17 cellular contexts compared by ENCODE assay signal in the genomic region with DNA sequence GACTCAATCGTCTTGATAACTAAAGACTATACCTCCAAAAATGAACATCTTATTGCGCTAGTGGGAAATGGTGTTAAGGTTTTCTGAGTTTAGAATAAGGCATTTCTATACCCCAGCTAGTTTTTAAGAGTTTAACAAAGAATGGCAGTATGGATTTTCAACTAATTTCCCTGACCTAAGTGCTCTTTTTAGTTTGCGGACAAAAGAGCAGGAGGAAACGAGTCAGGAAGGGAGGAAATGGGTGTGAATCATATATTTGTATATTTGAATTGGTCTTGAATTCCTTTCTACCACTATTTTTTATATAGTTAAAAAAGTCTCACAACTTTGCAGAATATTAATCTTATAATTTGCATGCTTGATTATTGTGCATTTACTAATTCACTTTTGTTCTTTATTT.
DNase-seq lines count a peak whose midpoint lies in the region; ATAC-seq, FAIRE-seq and TF ChIP-seq lines count a peak whose summit lies in the region.
"Had no signal": no experiment of that assay in that cellular context is flagged by ENCODE, and none has a peak within 500 bp of the region (broad histone marks: within the 10 kb centered on the region; RNA-seq: fewer than 3 reads in every experiment).

No MANE protein-coding gene starts in this region.

- H2AFZ ChIP-seq in endothelial cell of umbilical vein (ENCODE audit: low read depth, low read length): no peak overlapping the region

- DNase-seq in A549 (ENCODE audit: low read depth in 1 of 2, low spot score in 1 of 2) (no peak), NCI-H226 (peak; percentile 8), endothelial cell of umbilical vein (ENCODE audit: low read depth, low spot score) (peak; percentile 83), lung microvascular endothelial cell (ENCODE audit: low read depth in 2 of 2) (peak; percentile 82 to 87), AG08395 (ENCODE audit: low spot score) (no peak), DMS153 (lab: John Stamatoyannopoulos, UW) (no peak)
- DNase-seq: H7, KG1, NCI-H1436, NCI-H2029 treated with DMSO at 0.1 percent for 48 hours, NCI-H510A, NCI-H82 had no signal

- TF ChIP-seq CTCF in A549 (IDR thresholded peaks at IDR 0.05): no peak
- no peak for TF ChIP-seq CTCF in endothelial cell of umbilical vein (IDR thresholded peaks at IDR 0.05; ENCODE audit: extremely low read depth in 1 of 2, insufficient read depth in 1 of 2, low read depth in 1 of 2, low read length in 2 of 2)

- no peaks in the 10 kb centered on the region for H3K36me3 ChIP-seq in endothelial cell of umbilical vein (ENCODE audit: control insufficient read depth in 2 of 2, extremely low read depth in 1 of 2, insufficient read depth in 2 of 2, low read length in 2 of 2)
- H3K36me3 ChIP-seq: BLaER1 treated with 17β-estradiol and CSF1 and Interleukin-3, amounts not matched to agents 10 nM and 100 nM had no signal

- FAIRE-seq in A549 (lab: Jason Lieb, UNC) (peak; percentile 18), endothelial cell of umbilical vein (lab: Jason Lieb, UNC) (peak; percentile 77)

- H3K27me3 ChIP-seq in endothelial cell of umbilical vein (ENCODE audit: control insufficient read depth in 2 of 2, insufficient read depth in 2 of 2, low read length in 2 of 2): no peaks in the 10 kb centered on the region
- H3K27me3 ChIP-seq: BLaER1 treated with 17β-estradiol and CSF1 and Interleukin-3, amounts not matched to agents 10 nM and 100 nM had no signal

- POLR2A ChIA-PET in A549 (lab: Yijun Ruan, JAX) (no interaction called here), endothelial cell of umbilical vein (lab: Charles Lee) (interaction anchor here (0.6 to 0.7 kb wide), 2 partner anchors 108 to 598 kb away, joined by 3 read pairs; no protein-coding TSS in a partner anchor)

- H3K9ac ChIP-seq in endothelial cell of umbilical vein (replicated peaks; ENCODE audit: extremely low read depth, insufficient read depth, low read length): peak overlapping the region; percentile 59
- H3K9ac ChIP-seq: BLaER1 treated with 17β-estradiol and CSF1 and Interleukin-3, amounts not matched to agents 10 nM and 100 nM had no signal

- H3K4me3 ChIP-seq in A549 (no peak overlapping the region), endothelial cell of umbilical vein (replicated peaks in 1 of 3; ENCODE audit: insufficient read depth in 1 of 3, low read depth in 1 of 3, low read length in 3 of 3) (no peak overlapping the region)
- H3K4me3 ChIP-seq: BLaER1 treated with 17β-estradiol and CSF1 and Interleukin-3, amounts not matched to agents 10 nM and 100 nM; SK-N-MC had no signal

- TF ChIP-seq EP300 in A549 (IDR thresholded peaks at IDR 0.05): no peak

- dilution Hi-C loops in endothelial cell of umbilical vein (cut with MboI; ENCODE audit: extremely low pct_ligation_motif_present, low sequenced_read_pairs): no loop called here

- 62% methylated on average over 4 of the region's 4 CpGs for WGBS in A549 (ENCODE audit: missing lambda C conversion rate)

- no peaks in the 10 kb centered on the region for H3K79me2 ChIP-seq in endothelial cell of umbilical vein (ENCODE audit: control insufficient read depth, insufficient read depth, low read length)

- TF ChIP-seq POLR2A in A549 (IDR thresholded peaks at IDR 0.05; ENCODE audit: low read length) (no peak), endothelial cell of umbilical vein (IDR thresholded peaks at IDR 0.05; ENCODE audit: low read depth, low read length) (no peak)

- no peaks in the 10 kb centered on the region for H3K4me1 ChIP-seq in A549
- H3K4me1 ChIP-seq in endothelial cell of umbilical vein (ENCODE audit: control insufficient read depth, extremely low read depth, insufficient read depth, low read length): peaks cover 22% of the 10 kb centered on the region
- H3K4me1 ChIP-seq: BLaER1 treated with 17β-estradiol and CSF1 and Interleukin-3, amounts not matched to agents 10 nM and 100 nM had no signal

- intact Hi-C loops in endothelial cell of umbilical vein (cut with micrococcal nuclease): loop anchor here (1.0 to 5.0 kb wide), 10 partner anchors 15 to 1326 kb away; no protein-coding TSS in a partner anchor

- ATAC-seq in A549 (no peak), GM21529 (IDR thresholded peaks at IDR 0.05; ENCODE audit: unreplicated experiment) (no peak), GM18858 (IDR thresholded peaks at IDR 0.05; ENCODE audit: unreplicated experiment) (no peak)

- BruUV-seq in endothelial cell of umbilical vein (replicated peaks; lab: Mats Ljungman, UMichigan): no TSS peak

- H3K27ac ChIP-seq in A549 (no peak overlapping the region), endothelial cell of umbilical vein (ENCODE audit: insufficient read depth, low read depth, low read length) (peak overlapping the region; percentile 81)
- H3K27ac ChIP-seq: 22Rv1; BLaER1 treated with 17β-estradiol and CSF1 and Interleukin-3, amounts not matched to agents 10 nM and 100 nM; SK-N-MC had no signal

- H3K9me3 ChIP-seq in A549 (no peaks in the 10 kb centered on the region), endothelial cell of umbilical vein (replicated peaks; ENCODE audit: control insufficient read depth, insufficient read depth, low read length) (no peaks in the 10 kb centered on the region)

- H4K20me1 ChIP-seq in endothelial cell of umbilical vein (replicated peaks; ENCODE audit: control insufficient read depth, extremely low read depth, insufficient read depth, low read length): no peaks in the 10 kb centered on the region
- H4K20me1 ChIP-seq: BLaER1 treated with 17β-estradiol and CSF1 and Interleukin-3, amounts not matched to agents 10 nM and 100 nM had no signal

- H3K9me1 ChIP-seq in endothelial cell of umbilical vein (replicated peaks; ENCODE audit: control insufficient read depth, extremely low read depth, insufficient read depth, low read length): no peaks in the 10 kb centered on the region

- TF ChIP-seq RAD21 in A549 (conservative IDR thresholded peaks at IDR 0.05 in 1 of 2, IDR thresholded peaks at IDR 0.05 in 1 of 2): no peak

- CTCF ChIA-PET in A549 (lab: Yijun Ruan, JAX): no interaction called here
- CTCF ChIA-PET in endothelial cell of umbilical vein (lab: Charles Lee): interaction anchor here (0.6 to 1.2 kb wide), 3 partner anchors 11 to 296 kb away, joined by 3 read pairs; no protein-coding TSS in a partner anchor

- no peak overlapping the region for H3K4me2 ChIP-seq in A549
- peak overlapping the region; percentile 94 for H3K4me2 ChIP-seq in endothelial cell of umbilical vein (ENCODE audit: insufficient read depth, low read length)
- H3K4me2 ChIP-seq: BLaER1 treated with 17β-estradiol and CSF1 and Interleukin-3, amounts not matched to agents 10 nM and 100 nM had no signal

TF ChIP-seq in A549, 52 proteins besides CTCF, POLR2A, EP300 and RAD21:
- TF ChIP-seq MAX (IDR thresholded peaks at IDR 0.05): no peak
TF ChIP-seq in A549: peak in this region for 0.

TF ChIP-seq in endothelial cell of umbilical vein, 7 proteins besides CTCF, POLR2A, EP300 and RAD21:
- peak; percentile 64 for TF ChIP-seq FOS (IDR thresholded peaks at IDR 0.05; ENCODE audit: borderline replicate concordance, insufficient read depth, low read length)
- TF ChIP-seq EZH2 (IDR thresholded peaks at IDR 0.05; ENCODE audit: borderline replicate concordance, low read depth, low read length, severe bottlenecking): no peak
- no peak for TF ChIP-seq GATA2 (IDR thresholded peaks at IDR 0.05; ENCODE audit: insufficient read depth, insufficient read length, low read depth, low read length)
- no peak for TF ChIP-seq MYC (IDR thresholded peaks at IDR 0.05; ENCODE audit: low read depth, low read length)
- TF ChIP-seq MAX (IDR thresholded peaks at IDR 0.05; ENCODE audit: insufficient read depth, insufficient read length): no peak
- TF ChIP-seq POLR2AphosphoS5 (IDR thresholded peaks at IDR 0.05; ENCODE audit: insufficient read depth, low read depth, low read length): no peak
- peak; percentile 78 for TF ChIP-seq JUN (IDR thresholded peaks at IDR 0.05; ENCODE audit: borderline replicate concordance, insufficient read depth, insufficient read length, low read depth)

Comparison
In these comparisons a context has a peak if more than half of its experiments do, and no peak if none do; other contexts are left out.
1. DNase-seq: peak in NCI-H226 (single experiment), endothelial cell of umbilical vein (single experiment) and lung microvascular endothelial cell (2 of 2); none in A549 (0 of 2), AG08395 (single experiment) and DMS153 (single experiment).